In the genomic region with DNA sequence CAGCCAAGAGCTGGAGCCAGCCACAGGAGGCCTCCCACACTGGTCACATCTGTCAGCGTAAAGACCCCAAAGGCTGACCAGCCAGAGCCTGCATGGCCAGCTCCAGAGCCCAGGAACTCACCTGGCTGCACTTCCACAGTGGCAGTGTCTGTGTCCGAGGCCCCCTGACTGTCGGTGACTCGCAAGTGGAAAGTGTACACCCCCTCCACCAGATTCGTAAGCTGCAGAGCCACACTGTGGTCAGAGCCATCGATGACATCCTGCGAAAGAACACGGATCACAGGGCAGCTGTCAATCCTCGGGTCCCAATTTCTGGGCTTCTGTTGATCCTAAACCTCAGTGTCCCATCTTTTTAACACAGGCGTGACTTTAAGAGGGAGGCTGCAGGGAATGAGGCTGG, we compare ENCODE assay signal across 17 cellular contexts.
DNase-seq lines count a peak whose midpoint lies in the region; ATAC-seq, FAIRE-seq and TF ChIP-seq lines count a peak whose summit lies in the region.
"Had no signal": no experiment of that assay in that cellular context is flagged by ENCODE, and none has a peak within 500 bp of the region (broad histone marks: within the 10 kb centered on the region; RNA-seq: fewer than 3 reads in every experiment).

No MANE protein-coding gene starts in this region.

- H3K27ac ChIP-seq in HepG2 (ENCODE audit: extremely low read length, insufficient read depth, low read length) (no peak overlapping the region), right lobe of liver (no peak overlapping the region), neuronal stem cell (replicated peaks; ENCODE audit: low read length) (no peak overlapping the region)
- H3K27ac ChIP-seq: 22Rv1, BLaER1, GM23248 had no signal

- TF ChIP-seq EP300 in HepG2 (IDR thresholded peaks at IDR 0.05; ENCODE audit: low read depth in 2 of 2, low read length in 2 of 2) (no peak), HepG2 (CRISPR knock-in tag; IDR thresholded peaks at IDR 0.05; ENCODE audit: borderline replicate concordance) (no peak)

- H3K4me1 ChIP-seq in HepG2 (ENCODE audit: insufficient read depth, low read length) (peaks cover 40% of the 10 kb centered on the region), right lobe of liver (no peaks in the 10 kb centered on the region), neuronal stem cell (ENCODE audit: control insufficient read depth in 2 of 2, insufficient read depth in 1 of 2, low read depth in 1 of 2, low read length in 2 of 2) (no peaks in the 10 kb centered on the region)
- H3K4me1 ChIP-seq: BLaER1, HAP-1 had no signal

- DNase-seq in DMS53 (lab: John Stamatoyannopoulos, UW) = peak; percentile 4
- no peak for DNase-seq in DMS53 treated with DMSO at 0.1 percent for 48 hours (lab: John Stamatoyannopoulos, UW; ENCODE audit: unreplicated experiment)
- DNase-seq in HepG2 (ENCODE audit: low spot score) = no peak
- DNase-seq in right lobe of liver = no peak
- no peak for DNase-seq in chondrocyte (ENCODE audit: low spot score)
- DNase-seq in neuronal stem cell (ENCODE audit: low spot score) = no peak
- DNase-seq in GM19240 (ENCODE audit: insufficient read length, low spot score) = no peak
- no peak for DNase-seq in activated CD4-positive, alpha-beta T cell treated with anti-CD3 and anti-CD28 coated beads, Interleukin-2, amount 10 ng/mL, durations not matched to agents 7 days and 5 days
- DNase-seq: CD4-positive, CD25-positive, alpha-beta regulatory T cell; EL; GM23248; HFFc6 had no signal

- in situ Hi-C loops in HepG2 (cut with HindIII; ENCODE audit: extremely low pct_ligation_motif_present, low pct_unique_long_range_greater_than_20kb) = no loop called here

- CTCF ChIA-PET in HepG2 (lab: Yijun Ruan, JAX; ENCODE audit: low intra/inter-chr PET ratio, low total read pairs) = no interaction called here
- CTCF ChIA-PET in activated CD4-positive, alpha-beta T cell treated with anti-CD3 and anti-CD28 coated beads, Interleukin-2, amount 10 ng/mL, durations not matched to agents 7 days and 5 days (lab: Charles Lee) = interaction anchor here (0.9 to 1.4 kb wide), 4 partner anchors 10 to 190 kb away, joined by 3 read pairs; no protein-coding TSS in a partner anchor

- ATAC-seq in HepG2 (peak; percentile 77), right lobe of liver (no peak)

- H3K9me3 ChIP-seq in HepG2 (ENCODE audit: low read length) (no peaks in the 10 kb centered on the region), right lobe of liver (no peaks in the 10 kb centered on the region), neuronal stem cell (replicated peaks in 1 of 2; ENCODE audit: control insufficient read depth in 2 of 2, insufficient read depth in 1 of 2, low read depth in 1 of 2, low read length in 2 of 2) (no peaks in the 10 kb centered on the region)
- H3K9me3 ChIP-seq: BLaER1, HAP-1 had no signal

- H3K4me2 ChIP-seq in HepG2 (ENCODE audit: low read depth, low read length) = peak overlapping the region; percentile 30; the same call in 1 of the 2 replicates
- no peak overlapping the region for H3K4me2 ChIP-seq in neuronal stem cell (ENCODE audit: insufficient read depth, low read length, poor library complexity, severe bottlenecking)
- H3K4me2 ChIP-seq: BLaER1 had no signal

- no peak overlapping the region for H2BK120ac ChIP-seq in neuronal stem cell (ENCODE audit: low read depth, low read length)

- TF ChIP-seq POLR2A in HepG2 (IDR thresholded peaks at IDR 0.05; ENCODE audit: insufficient read depth in 1 of 2, low read depth in 2 of 2, low read length in 2 of 2) (no peak), right lobe of liver (IDR thresholded peaks at IDR 0.05) (no peak)

- H3K27ac Mint-ChIP-seq in chondrocyte (ENCODE audit: unreplicated experiment) = no peak overlapping the region
- H3K27ac Mint-ChIP-seq in activated CD4-positive, alpha-beta T cell treated with anti-CD3 and anti-CD28 coated beads, Interleukin-2, amount 10 ng/mL, durations not matched to agents 7 days and 5 days = no peak overlapping the region
- H3K27ac Mint-ChIP-seq: CD4-positive, CD25-positive, alpha-beta regulatory T cell; HFFc6 had no signal

- no peak overlapping the region for H3K23ac ChIP-seq in neuronal stem cell (ENCODE audit: low read depth, low read length, poor library complexity)

- peak; percentile 68 for TF ChIP-seq CTCF in HepG2 (CRISPR knock-in tag; IDR thresholded peaks at IDR 0.05)
- no peak for TF ChIP-seq CTCF in right lobe of liver (IDR thresholded peaks at IDR 0.05)
- peak; percentile 26 for TF ChIP-seq CTCF in chondrocyte (IDR thresholded peaks at IDR 0.05)

- no peak overlapping the region for H2AFZ ChIP-seq in HepG2 (ENCODE audit: low read length)
- H2AFZ ChIP-seq in neuronal stem cell (ENCODE audit: low read length) = peak overlapping the region; percentile 11
- H2AFZ ChIP-seq: GM23248 had no signal

- H3K4me3 ChIP-seq in HepG2 (replicated peaks in 1 of 3; ENCODE audit: insufficient read depth in 1 of 3, low read depth in 2 of 3, low read length in 3 of 3) = no peak overlapping the region; a peak in 1 of 6 replicates
- no peak overlapping the region for H3K4me3 ChIP-seq in right lobe of liver
- no peak overlapping the region for H3K4me3 ChIP-seq in neuronal stem cell (ENCODE audit: low read length in 2 of 2)
- H3K4me3 ChIP-seq: BLaER1, GM23248, HAP-1 had no signal

- TF ChIP-seq RAD21 in HepG2 (CRISPR knock-in tag; IDR thresholded peaks at IDR 0.05) = no peak

- FAIRE-seq in HepG2 (lab: Jason Lieb, UNC) = no peak
- FAIRE-seq: G401.6, HTR-8/SVneo had no signal

- H2BK5ac ChIP-seq in neuronal stem cell (ENCODE audit: low read length) = no peak overlapping the region

- no peak overlapping the region for H4K8ac ChIP-seq in neuronal stem cell (ENCODE audit: low read depth, low read length)

- no peaks in the 10 kb centered on the region for H3K79me1 ChIP-seq in neuronal stem cell (ENCODE audit: low read depth, low read length)

- H3K4me1 Mint-ChIP-seq in chondrocyte (ENCODE audit: low read depth) = no peaks in the 10 kb centered on the region
- H3K4me1 Mint-ChIP-seq in activated CD4-positive, alpha-beta T cell treated with anti-CD3 and anti-CD28 coated beads, Interleukin-2, amount 10 ng/mL, durations not matched to agents 7 days and 5 days = no peaks in the 10 kb centered on the region
- H3K4me1 Mint-ChIP-seq: CD4-positive, CD25-positive, alpha-beta regulatory T cell had no signal

- H3K27me3 Mint-ChIP-seq in chondrocyte (ENCODE audit: low read depth) = no peaks in the 10 kb centered on the region
- H3K27me3 Mint-ChIP-seq in activated CD4-positive, alpha-beta T cell treated with anti-CD3 and anti-CD28 coated beads, Interleukin-2, amount 10 ng/mL, durations not matched to agents 7 days and 5 days = peaks cover 11% of the 10 kb centered on the region

- H2BK15ac ChIP-seq in neuronal stem cell (ENCODE audit: low read length) = no peak overlapping the region

- POLR2A ChIA-PET in HepG2 (lab: Yijun Ruan, JAX) = interaction anchor here (1.8 kb wide), 1 partner anchor 103 kb away, joined by 4 read pairs; a partner anchor contains a TSS
- POLR2A ChIA-PET in activated CD4-positive, alpha-beta T cell treated with anti-CD3 and anti-CD28 coated beads, Interleukin-2, amount 10 ng/mL, durations not matched to agents 7 days and 5 days (lab: Charles Lee) = no interaction called here

- H3K14ac ChIP-seq in neuronal stem cell (ENCODE audit: low read length) = no peak overlapping the region

- 22% methylated on average over 9 of the region's 10 CpGs for WGBS in HepG2 (ENCODE audit: low lambda C conversion rate)
- WGBS in right lobe of liver (ENCODE audit: insufficient coverage, low coverage, low lambda C conversion rate, missing lambda C conversion rate) = 68% methylated on average over 4 of the region's 10 CpGs
- no CpG with 5 or more reads among the region's 10 CpGs for WGBS in neuronal stem cell (ENCODE audit: extremely low coverage in 2 of 2, insufficient read length in 2 of 2, insufficient replicate concordance in 1 of 2), 2 donors

- H4K20me1 ChIP-seq in HepG2 (ENCODE audit: insufficient read depth, low read length) = no peaks in the 10 kb centered on the region
- H4K20me1 ChIP-seq: BLaER1 had no signal

- H3K4ac ChIP-seq in neuronal stem cell (ENCODE audit: low read length) = no peak overlapping the region

- H3K36me3 ChIP-seq in HepG2 (replicated peaks in 1 of 2; ENCODE audit: control insufficient read depth in 1 of 2, insufficient read depth in 2 of 2, low read length in 2 of 2) = no peaks in the 10 kb centered on the region
- H3K36me3 ChIP-seq in right lobe of liver = no peaks in the 10 kb centered on the region
- H3K36me3 ChIP-seq in neuronal stem cell (replicated peaks in 1 of 2; ENCODE audit: control insufficient read depth in 2 of 2, insufficient read depth in 2 of 2, low read length in 2 of 2) = no peaks in the 10 kb centered on the region
- H3K36me3 ChIP-seq: BLaER1, HAP-1 had no signal

- H3K27me3 ChIP-seq in HepG2 (ENCODE audit: control insufficient read depth in 1 of 2, insufficient read depth in 2 of 2, low read length in 2 of 2) (peaks cover 3 to 8% of the 10 kb centered on the region in 2 experiments; a peak in 2 of 5 replicates), right lobe of liver (no peaks in the 10 kb centered on the region), neuronal stem cell (ENCODE audit: control insufficient read depth in 3 of 3, insufficient read depth in 3 of 3, low read depth in 1 of 3, low read length in 3 of 3) (no peaks in the 10 kb centered on the region)
- H3K27me3 ChIP-seq: BLaER1 had no signal

- no peak overlapping the region for H2BK12ac ChIP-seq in neuronal stem cell (ENCODE audit: low read length)

- no peaks in the 10 kb centered on the region for H3K36me3 Mint-ChIP-seq in chondrocyte (ENCODE audit: low read depth)
- no peaks in the 10 kb centered on the region for H3K36me3 Mint-ChIP-seq in activated CD4-positive, alpha-beta T cell treated with anti-CD3 and anti-CD28 coated beads, Interleukin-2, amount 10 ng/mL, durations not matched to agents 7 days and 5 days (ENCODE audit: low read depth)
- H3K36me3 Mint-ChIP-seq: CD4-positive, CD25-positive, alpha-beta regulatory T cell had no signal

- H3K9me3 Mint-ChIP-seq in chondrocyte (ENCODE audit: low read depth) = no peaks in the 10 kb centered on the region
- no peaks in the 10 kb centered on the region for H3K9me3 Mint-ChIP-seq in activated CD4-positive, alpha-beta T cell treated with anti-CD3 and anti-CD28 coated beads, Interleukin-2, amount 10 ng/mL, durations not matched to agents 7 days and 5 days
- H3K9me3 Mint-ChIP-seq: CD4-positive, CD25-positive, alpha-beta regulatory T cell; HFFc6 had no signal

- no peaks in the 10 kb centered on the region for H3K79me2 ChIP-seq in HepG2 (ENCODE audit: insufficient read depth, low read length)

- no peak overlapping the region for H2AK5ac ChIP-seq in neuronal stem cell (ENCODE audit: low read depth, low read length)

- H3K9ac ChIP-seq in HepG2 (ENCODE audit: insufficient read depth, low read depth, low read length) = no peak overlapping the region
- H3K9ac ChIP-seq in neuronal stem cell (ENCODE audit: low read depth, low read length, poor library complexity) = no peak overlapping the region
- H3K9ac ChIP-seq: BLaER1, GM23248 had no signal

- peak overlapping the region; percentile 6 for H3K18ac ChIP-seq in neuronal stem cell (ENCODE audit: low read length)

- BruUV-seq in HepG2 (replicated peaks; lab: Mats Ljungman, UMichigan) = no TSS peak

- intact Hi-C loops in HepG2 (cut with micrococcal nuclease; ENCODE audit: unreplicated experiment) (no loop called here), right lobe of liver (cut with DNase I) (no loop called here)

- no peak overlapping the region for H4K91ac ChIP-seq in neuronal stem cell (ENCODE audit: low read depth, low read length, poor library complexity)

- no peak overlapping the region for H3K4me3 Mint-ChIP-seq in chondrocyte (ENCODE audit: unreplicated experiment)
- no peak overlapping the region for H3K4me3 Mint-ChIP-seq in activated CD4-positive, alpha-beta T cell treated with anti-CD3 and anti-CD28 coated beads, Interleukin-2, amount 10 ng/mL, durations not matched to agents 7 days and 5 days
- H3K4me3 Mint-ChIP-seq: CD4-positive, CD25-positive, alpha-beta regulatory T cell; HFFc6 had no signal

Comparison
In these comparisons a context has a peak if more than half of its experiments do, and no peak if none do; other contexts are left out.
1. CTCF ChIP-seq: peak in HepG2 (single experiment) and chondrocyte (single experiment); none in right lobe of liver (0 of 4).